Comparison of ENCODE assay signal across 1 cellular context in the genomic region with DNA sequence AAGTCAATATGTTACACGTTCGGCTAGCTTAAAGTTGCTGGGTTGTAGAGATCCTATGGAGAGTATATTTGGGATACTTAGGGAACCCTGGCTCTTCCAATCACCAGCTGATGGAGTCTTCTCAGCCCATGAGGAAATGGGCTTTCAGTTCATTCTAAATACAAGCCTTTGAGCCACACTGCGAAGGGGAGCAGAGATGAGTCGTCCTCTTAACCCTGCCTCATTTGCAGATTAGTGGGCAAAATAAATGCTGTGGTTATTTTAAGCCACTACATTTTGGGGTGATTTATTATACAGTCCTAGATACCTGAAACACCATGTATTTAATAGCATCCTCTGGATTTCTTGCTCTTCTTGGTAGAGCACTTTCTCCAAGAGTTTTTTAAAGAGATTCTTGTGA.
TF ChIP-seq lines count a peak whose summit lies in the region.

No MANE protein-coding gene starts in this region.

TF ChIP-seq in GM23338, 12 proteins besides CTCF, POLR2A, EP300 and RAD21 (continued from another document):
- TF ChIP-seq, protein P1, sequence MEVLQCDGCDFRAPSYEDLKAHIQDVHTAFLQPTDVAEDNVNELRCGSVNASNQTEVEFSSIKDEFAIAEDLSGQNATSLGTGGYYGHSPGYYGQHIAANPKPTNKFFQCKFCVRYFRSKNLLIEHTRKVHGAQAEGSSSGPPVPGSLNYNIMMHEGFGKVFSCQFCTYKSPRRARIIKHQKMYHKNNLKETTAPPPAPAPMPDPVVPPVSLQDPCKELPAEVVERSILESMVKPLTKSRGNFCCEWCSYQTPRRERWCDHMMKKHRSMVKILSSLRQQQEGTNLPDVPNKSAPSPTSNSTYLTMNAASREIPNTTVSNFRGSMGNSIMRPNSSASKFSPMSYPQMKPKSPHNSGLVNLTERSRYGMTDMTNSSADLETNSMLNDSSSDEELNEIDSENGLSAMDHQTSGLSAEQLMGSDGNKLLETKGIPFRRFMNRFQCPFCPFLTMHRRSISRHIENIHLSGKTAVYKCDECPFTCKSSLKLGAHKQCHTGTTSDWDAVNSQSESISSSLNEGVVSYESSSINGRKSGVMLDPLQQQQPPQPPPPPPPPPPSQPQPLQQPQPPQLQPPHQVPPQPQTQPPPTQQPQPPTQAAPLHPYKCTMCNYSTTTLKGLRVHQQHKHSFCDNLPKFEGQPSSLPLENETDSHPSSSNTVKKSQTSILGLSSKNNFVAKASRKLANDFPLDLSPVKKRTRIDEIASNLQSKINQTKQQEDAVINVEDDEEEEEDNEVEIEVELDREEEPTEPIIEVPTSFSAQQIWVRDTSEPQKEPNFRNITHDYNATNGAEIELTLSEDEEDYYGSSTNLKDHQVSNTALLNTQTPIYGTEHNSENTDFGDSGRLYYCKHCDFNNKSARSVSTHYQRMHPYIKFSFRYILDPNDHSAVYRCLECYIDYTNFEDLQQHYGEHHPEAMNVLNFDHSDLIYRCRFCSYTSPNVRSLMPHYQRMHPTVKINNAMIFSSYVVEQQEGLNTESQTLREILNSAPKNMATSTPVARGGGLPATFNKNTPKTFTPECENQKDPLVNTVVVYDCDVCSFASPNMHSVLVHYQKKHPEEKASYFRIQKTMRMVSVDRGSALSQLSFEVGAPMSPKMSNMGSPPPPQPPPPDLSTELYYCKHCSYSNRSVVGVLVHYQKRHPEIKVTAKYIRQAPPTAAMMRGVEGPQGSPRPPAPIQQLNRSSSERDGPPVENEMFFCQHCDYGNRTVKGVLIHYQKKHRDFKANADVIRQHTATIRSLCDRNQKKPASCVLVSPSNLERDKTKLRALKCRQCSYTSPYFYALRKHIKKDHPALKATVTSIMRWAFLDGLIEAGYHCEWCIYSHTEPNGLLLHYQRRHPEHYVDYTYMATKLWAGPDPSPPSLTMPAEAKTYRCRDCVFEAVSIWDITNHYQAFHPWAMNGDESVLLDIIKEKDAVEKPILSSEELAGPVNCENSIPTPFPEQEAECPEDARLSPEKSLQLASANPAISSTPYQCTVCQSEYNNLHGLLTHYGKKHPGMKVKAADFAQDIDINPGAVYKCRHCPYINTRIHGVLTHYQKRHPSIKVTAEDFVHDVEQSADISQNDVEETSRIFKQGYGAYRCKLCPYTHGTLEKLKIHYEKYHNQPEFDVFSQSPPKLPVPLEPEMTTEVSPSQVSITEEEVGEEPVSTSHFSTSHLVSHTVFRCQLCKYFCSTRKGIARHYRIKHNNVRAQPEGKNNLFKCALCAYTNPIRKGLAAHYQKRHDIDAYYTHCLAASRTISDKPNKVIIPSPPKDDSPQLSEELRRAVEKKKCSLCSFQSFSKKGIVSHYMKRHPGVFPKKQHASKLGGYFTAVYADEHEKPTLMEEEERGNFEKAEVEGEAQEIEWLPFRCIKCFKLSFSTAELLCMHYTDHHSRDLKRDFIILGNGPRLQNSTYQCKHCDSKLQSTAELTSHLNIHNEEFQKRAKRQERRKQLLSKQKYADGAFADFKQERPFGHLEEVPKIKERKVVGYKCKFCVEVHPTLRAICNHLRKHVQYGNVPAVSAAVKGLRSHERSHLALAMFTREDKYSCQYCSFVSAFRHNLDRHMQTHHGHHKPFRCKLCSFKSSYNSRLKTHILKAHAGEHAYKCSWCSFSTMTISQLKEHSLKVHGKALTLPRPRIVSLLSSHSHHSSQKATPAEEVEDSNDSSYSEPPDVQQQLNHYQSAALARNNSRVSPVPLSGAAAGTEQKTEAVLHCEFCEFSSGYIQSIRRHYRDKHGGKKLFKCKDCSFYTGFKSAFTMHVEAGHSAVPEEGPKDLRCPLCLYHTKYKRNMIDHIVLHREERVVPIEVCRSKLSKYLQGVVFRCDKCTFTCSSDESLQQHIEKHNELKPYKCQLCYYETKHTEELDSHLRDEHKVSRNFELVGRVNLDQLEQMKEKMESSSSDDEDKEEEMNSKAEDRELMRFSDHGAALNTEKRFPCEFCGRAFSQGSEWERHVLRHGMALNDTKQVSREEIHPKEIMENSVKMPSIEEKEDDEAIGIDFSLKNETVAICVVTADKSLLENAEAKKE (CRISPR knock-in tag; IDR thresholded peaks at IDR 0.05): no peak
- TF ChIP-seq NANOG (IDR thresholded peaks at IDR 0.05; ENCODE audit: borderline replicate concordance): no peak
- no peak for TF ChIP-seq STAT1 (IDR thresholded peaks at IDR 0.05; ENCODE audit: unreplicated experiment)
